ENCODE assay signal across 8 cellular contexts in genomic region chr6:169723200-169723909, GRCh38. TPM values are rescaled to one million over a fixed set of nuclear protein-coding genes. Genes with fewer than 3 reads are reported as not detected.
DNase-seq lines count a peak whose midpoint lies in the region; ATAC-seq and TF ChIP-seq lines count a peak whose summit lies in the region.

No MANE protein-coding gene starts in this region.

- TF ChIP-seq POLR2A in GM15510 (IDR thresholded peaks at IDR 0.05; ENCODE audit: borderline replicate concordance, extremely low read depth, insufficient read length), result peak; percentile 19
- no peak for TF ChIP-seq POLR2A in NB4 (IDR thresholded peaks at IDR 0.05; ENCODE audit: extremely low read depth, insufficient read length)

- H3K4me1 ChIP-seq in ectodermal cell (ENCODE audit: control insufficient read depth, insufficient read depth, low read length) (peaks cover 13% of the 10 kb centered on the region), lower lobe of right lung (peaks cover 24% of the 10 kb centered on the region)

- POLR2A ChIA-PET in activated CD4-positive, alpha-beta memory T cell treated with anti-CD3 and anti-CD28 coated beads for 36 hours (lab: Charles Lee), result interaction anchor here (1.3 to 2.6 kb wide), 2 partner anchors 21 to 28 kb away, joined by 7 to 49 read pairs; partner anchors contain the start of genes C6orf120, DYNLT2, ERMARD and WDR27

- H3K27ac ChIP-seq in ectodermal cell (ENCODE audit: insufficient read depth, low read depth, low read length, poor library complexity, severe bottlenecking) (peak overlapping the region; percentile 39), lower lobe of right lung (peak overlapping the region; percentile 88)

- H3K4me3 ChIP-seq in HFF-Myc (replicated peaks; ENCODE audit: low read depth, low read length), result peak overlapping the region; percentile 66
- peak overlapping the region; percentile 93 for H3K4me3 ChIP-seq in NB4 (ENCODE audit: low read depth, low read length)
- peak overlapping the region; percentile 60 for H3K4me3 ChIP-seq in ectodermal cell (ENCODE audit: insufficient read depth, low read depth, low read length)
- peak overlapping the region; percentile 73 for H3K4me3 ChIP-seq in lower lobe of right lung

- H3K36me3 Mint-ChIP-seq in activated CD4-positive, alpha-beta memory T cell treated with anti-CD3 and anti-CD28 coated beads for 36 hours, result peaks cover 10% of the 10 kb centered on the region

- peak overlapping the region; percentile 100 for H3K27ac Mint-ChIP-seq in activated CD4-positive, alpha-beta memory T cell treated with anti-CD3 and anti-CD28 coated beads for 36 hours

- H3K9me3 Mint-ChIP-seq in activated CD4-positive, alpha-beta memory T cell treated with anti-CD3 and anti-CD28 coated beads for 36 hours, result no peaks in the 10 kb centered on the region

- intact Hi-C loops in activated CD4-positive, alpha-beta memory T cell treated with anti-CD3 and anti-CD28 coated beads for 36 hours (cut with micrococcal nuclease), result loop anchor here (1.0 to 10.0 kb wide), 3 partner anchors 28 to 831 kb away; partner anchors contain the start of genes DYNLT2, ERMARD and TBP
- intact Hi-C loops in lower lobe of right lung (cut with DNase I), result no loop called here

- TF ChIP-seq CTCF in HFF-Myc (IDR thresholded peaks at IDR 0.05; ENCODE audit: low read depth, low read length, missing control alignments) (no peak), NB4 (IDR thresholded peaks at IDR 0.05; ENCODE audit: low read depth, low read length) (no peak), lower lobe of right lung (IDR thresholded peaks at IDR 0.05) (no peak)

- H3K27me3 Mint-ChIP-seq in activated CD4-positive, alpha-beta memory T cell treated with anti-CD3 and anti-CD28 coated beads for 36 hours, result no peaks in the 10 kb centered on the region

- no peak for DNase-seq in HFF-Myc (ENCODE audit: extremely low read depth, low read depth)
- DNase-seq in NB4 (ENCODE audit: low read depth), result peak; percentile 85
- peak; percentile 76 for DNase-seq in activated CD4-positive, alpha-beta memory T cell treated with anti-CD3 and anti-CD28 coated beads for 36 hours
- peak; percentile 85 for DNase-seq in lower lobe of right lung
- peak in 2 of 3 donors; percentile 35 to 52 for DNase-seq in stimulated activated CD4-positive, alpha-beta T cell treated with anti-CD3 and anti-CD28 coated beads, TNF-alpha, amount 100 ng/mL, for 1 hour (ENCODE audit: low read depth in 3 of 3, low spot score in 1 of 3)
- DNase-seq in NCI-H2029 treated with DMSO at 0.1 percent for 48 hours (lab: John Stamatoyannopoulos, UW), result no peak

- ATAC-seq in lower lobe of right lung, result peak; percentile 77 to 78

- no peaks in the 10 kb centered on the region for H3K9me3 ChIP-seq in ectodermal cell (ENCODE audit: control insufficient read depth, low read length)
- H3K9me3 ChIP-seq in lower lobe of right lung, result no peaks in the 10 kb centered on the region

- CTCF ChIA-PET in activated CD4-positive, alpha-beta memory T cell treated with anti-CD3 and anti-CD28 coated beads for 36 hours (lab: Charles Lee), result interaction anchor here (1.8 kb wide), 1 partner anchor 20 kb away, joined by 7 read pairs; no protein-coding TSS in a partner anchor

- H3K36me3 ChIP-seq in ectodermal cell (ENCODE audit: control insufficient read depth, insufficient read depth, low read length) (no peaks in the 10 kb centered on the region), lower lobe of right lung (peaks cover 8% of the 10 kb centered on the region)

- peaks cover 6% of the 10 kb centered on the region for H3K27me3 ChIP-seq in ectodermal cell (ENCODE audit: control insufficient read depth, insufficient read depth, low read length, poor library complexity, severe bottlenecking)
- no peaks in the 10 kb centered on the region for H3K27me3 ChIP-seq in lower lobe of right lung (ENCODE audit: low read depth)

- 0% methylated on average over 70 of the region's 70 CpGs for WGBS in ectodermal cell, 2 experiments

- peaks cover 42% of the 10 kb centered on the region for H3K4me1 Mint-ChIP-seq in activated CD4-positive, alpha-beta memory T cell treated with anti-CD3 and anti-CD28 coated beads for 36 hours (ENCODE audit: low read depth)

- peak overlapping the region; percentile 98 for H3K4me3 Mint-ChIP-seq in activated CD4-positive, alpha-beta memory T cell treated with anti-CD3 and anti-CD28 coated beads for 36 hours

RNA-seq across cellular contexts. Expression of gene PHF10, which starts 0.9 kb away (rescaled TPM):
- total RNA-seq in activated CD4-positive, alpha-beta memory T cell treated with anti-CD3 and anti-CD28 coated beads for 36 hours, result 10 to 100 TPM; 75.5 to 77.9 TPM
- polyA plus RNA-seq in ectodermal cell (2013, experiment 1 of 4), result 47.7 TPM
- polyA plus RNA-seq in ectodermal cell (2013, experiment 2 of 4), result 52.0 TPM
- 42.1 TPM for polyA plus RNA-seq in ectodermal cell (2013, experiment 3 of 4)
- 46.8 TPM for polyA plus RNA-seq in ectodermal cell (2013, experiment 4 of 4)
- total RNA-seq in lower lobe of right lung, result 45.7 TPM

RNA-seq across cellular contexts. Expression of gene C6orf120, which starts 21.4 kb away (rescaled TPM):
- total RNA-seq in activated CD4-positive, alpha-beta memory T cell treated with anti-CD3 and anti-CD28 coated beads for 36 hours, result 10 to 100 TPM; 15.1 to 15.4 TPM
- polyA plus RNA-seq in ectodermal cell (2013, experiment 1 of 4), result 39.9 TPM
- polyA plus RNA-seq in ectodermal cell (2013, experiment 2 of 4), result 45.8 TPM
- 39.6 TPM for polyA plus RNA-seq in ectodermal cell (2013, experiment 3 of 4)
- polyA plus RNA-seq in ectodermal cell (2013, experiment 4 of 4), result 45.3 TPM
- total RNA-seq in lower lobe of right lung, result 22.2 TPM

RNA-seq across cellular contexts. Expression of gene WDR27, which starts 21.5 kb away (rescaled TPM):
- total RNA-seq in activated CD4-positive, alpha-beta memory T cell treated with anti-CD3 and anti-CD28 coated beads for 36 hours, result 10 to 100 TPM; 39.7 to 41.6 TPM
- polyA plus RNA-seq in ectodermal cell (2013, experiment 1 of 4), result 78.1 TPM
- 83.0 TPM for polyA plus RNA-seq in ectodermal cell (2013, experiment 2 of 4)
- 67.7 TPM for polyA plus RNA-seq in ectodermal cell (2013, experiment 3 of 4)
- polyA plus RNA-seq in ectodermal cell (2013, experiment 4 of 4), result 84.2 TPM
- 38.0 TPM for total RNA-seq in lower lobe of right lung

RNA-seq across cellular contexts. Expression of gene DYNLT2, which starts 28.0 kb away (rescaled TPM):
- total RNA-seq in activated CD4-positive, alpha-beta memory T cell treated with anti-CD3 and anti-CD28 coated beads for 36 hours, result 1 to 10 TPM; 2.0 to 2.1 TPM
- polyA plus RNA-seq in ectodermal cell (2013, experiment 1 of 4), result 3.4 TPM
- polyA plus RNA-seq in ectodermal cell (2013, experiment 2 of 4), result 3.5 TPM
- polyA plus RNA-seq in ectodermal cell (2013, experiment 3 of 4), result 2.5 TPM
- polyA plus RNA-seq in ectodermal cell (2013, experiment 4 of 4), result 3.2 TPM
- total RNA-seq in lower lobe of right lung, result 1.6 TPM

RNA-seq across cellular contexts. Expression of gene ERMARD, which starts 28.1 kb away (rescaled TPM):
- total RNA-seq in activated CD4-positive, alpha-beta memory T cell treated with anti-CD3 and anti-CD28 coated beads for 36 hours, result 10 to 100 TPM; 23.9 to 24.6 TPM
- polyA plus RNA-seq in ectodermal cell (2013, experiment 1 of 4), result 16.8 TPM
- polyA plus RNA-seq in ectodermal cell (2013, experiment 2 of 4), result 23.5 TPM
- polyA plus RNA-seq in ectodermal cell (2013, experiment 3 of 4), result 19.1 TPM
- polyA plus RNA-seq in ectodermal cell (2013, experiment 4 of 4), result 23.8 TPM
- total RNA-seq in lower lobe of right lung, result 25.4 TPM

Comparison
In these comparisons a context has a peak if more than half of its experiments do, and no peak if none do; other contexts are left out.
1. DNase-seq: peak in NB4 (single experiment), activated CD4-positive, alpha-beta memory T cell treated with anti-CD3 and anti-CD28 coated beads for 36 hours (single experiment), lower lobe of right lung (single experiment) and stimulated activated CD4-positive, alpha-beta T cell treated with anti-CD3 and anti-CD28 coated beads, TNF-alpha, amount 100 ng/mL, for 1 hour (2 of 3); none in HFF-Myc (single experiment) and NCI-H2029 treated with DMSO at 0.1 percent for 48 hours (single experiment).
2. Peak in every context shown above with its lines, with median percentiles within 50 percentile points of each other: H3K4me3 ChIP-seq.